Comparison of ENCODE assay signal across 9 cellular contexts in the genomic region with DNA sequence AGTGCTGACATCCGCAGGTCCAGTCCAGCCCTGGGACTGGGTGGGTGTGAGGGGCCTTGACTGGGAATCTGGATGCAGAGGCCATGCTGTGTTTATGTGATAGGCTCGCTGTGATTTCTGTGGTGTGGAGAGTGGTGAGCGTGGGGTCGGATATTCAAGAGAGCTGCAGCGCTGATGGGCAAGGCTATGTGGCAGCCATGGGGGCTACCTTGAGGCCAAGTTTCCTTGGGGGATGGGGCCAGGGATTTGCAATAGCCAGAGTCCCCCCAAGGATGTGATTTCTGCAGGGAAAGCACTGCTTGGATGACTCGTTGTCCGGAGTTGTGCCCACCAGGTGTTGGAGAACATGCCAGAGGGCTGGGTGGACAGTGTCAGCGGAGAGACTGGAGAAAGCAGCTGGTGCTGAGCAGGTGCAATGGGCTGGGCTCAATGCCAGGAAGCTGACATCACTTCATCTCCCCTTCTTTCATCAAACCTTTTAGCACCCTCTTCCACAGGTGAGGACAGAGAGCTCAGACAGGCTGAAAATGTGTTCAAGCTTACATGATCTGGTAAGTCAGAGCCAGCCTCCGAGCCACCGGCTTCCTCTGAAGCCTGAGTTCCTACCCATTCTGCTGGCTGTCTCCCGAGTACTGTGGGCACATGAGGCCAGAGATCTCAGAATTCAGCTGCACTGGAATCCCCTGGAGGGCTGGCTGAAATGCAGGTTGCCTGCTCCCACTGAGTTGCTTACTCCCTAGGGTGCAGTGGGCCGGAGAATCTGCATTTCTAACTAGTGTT.
DNase-seq lines count a peak whose midpoint lies in the region; ATAC-seq and TF ChIP-seq lines count a peak whose summit lies in the region.
"Had no signal": no experiment of that assay in that cellular context is flagged by ENCODE, and none has a peak within 500 bp of the region (broad histone marks: within the 10 kb centered on the region; RNA-seq: fewer than 3 reads in every experiment).

No MANE protein-coding gene starts in this region.

- peak overlapping the region; percentile 91 for H3K27ac Mint-ChIP-seq in neural progenitor cell

- TF ChIP-seq CTCF in Peyer's patch (IDR thresholded peaks at IDR 0.05) (no peak), neural progenitor cell (IDR thresholded peaks at IDR 0.05) (no peak), osteoblast (IDR thresholded peaks at IDR 0.05; ENCODE audit: extremely low read depth, low read depth, low read length) (no peak)

- H2AFZ ChIP-seq in neural progenitor cell (replicated peaks) (no peak overlapping the region), osteoblast (ENCODE audit: low read length) (no peak overlapping the region)

- H3K27me3 Mint-ChIP-seq in neural progenitor cell (ENCODE audit: insufficient read depth, low read depth): peaks cover 11% of the 10 kb centered on the region

- DNase-seq in DMS79 (lab: John Stamatoyannopoulos, UW) (peak; percentile 84), NCI-H2029 treated with DMSO at 0.1 percent for 48 hours (lab: John Stamatoyannopoulos, UW) (peak; percentile 78), Peyer's patch (peak in 2 of 3 donors; percentile 57 to 61), neural progenitor cell (ENCODE audit: low spot score) (no peak), AML-193 (lab: John Stamatoyannopoulos, UW) (no peak), osteoblast (ENCODE audit: insufficient read length, low spot score, missing footprints) (no peak)
- DNase-seq: CD8-positive, alpha-beta memory T cell had no signal

- peak overlapping the region; percentile 59 for H3K4me3 Mint-ChIP-seq in neural progenitor cell
- H3K4me3 Mint-ChIP-seq: CD8-positive, alpha-beta memory T cell had no signal

- no peak for ATAC-seq in GM18870 (IDR thresholded peaks at IDR 0.05; ENCODE audit: unreplicated experiment)
- ATAC-seq in GM18505 (IDR thresholded peaks at IDR 0.05; ENCODE audit: unreplicated experiment): no peak

- peak overlapping the region in 3 of 4 donors; percentile 4 to 85 (median 49) for H3K27ac ChIP-seq in Peyer's patch
- H3K27ac ChIP-seq in neural progenitor cell: no peak overlapping the region
- no peak overlapping the region for H3K27ac ChIP-seq in osteoblast (ENCODE audit: low read depth, low read length)

- no peaks in the 10 kb centered on the region for H3K79me2 ChIP-seq in neural progenitor cell (ENCODE audit: low read depth)
- H3K79me2 ChIP-seq in osteoblast (ENCODE audit: insufficient read depth, low read length): no peaks in the 10 kb centered on the region

- H3K9me3 Mint-ChIP-seq in neural progenitor cell: no peaks in the 10 kb centered on the region
- H3K9me3 Mint-ChIP-seq: CD8-positive, alpha-beta memory T cell had no signal

- H3F3A ChIP-seq in neural progenitor cell (ENCODE audit: low read depth): peaks cover 20% of the 10 kb centered on the region

- no peaks in the 10 kb centered on the region for H3K36me3 Mint-ChIP-seq in neural progenitor cell
- H3K36me3 Mint-ChIP-seq: CD8-positive, alpha-beta memory T cell had no signal

- no peak overlapping the region for H3K9ac ChIP-seq in neural progenitor cell

- no peaks in the 10 kb centered on the region for H3K36me3 ChIP-seq in Peyer's patch
- no peaks in the 10 kb centered on the region for H3K36me3 ChIP-seq in neural progenitor cell
- H3K36me3 ChIP-seq in osteoblast (ENCODE audit: insufficient read depth, low read length): no peaks in the 10 kb centered on the region

- H3K4me3 ChIP-seq in Peyer's patch (no peak overlapping the region), neural progenitor cell (no peak overlapping the region), osteoblast (ENCODE audit: insufficient read depth, low read length) (no peak overlapping the region)

- TF ChIP-seq POLR2A in Peyer's patch (IDR thresholded peaks at IDR 0.05) (no peak), GM18505 (IDR thresholded peaks at IDR 0.05; ENCODE audit: borderline replicate concordance, extremely low read depth, insufficient read depth, insufficient read length) (no peak)

- H3K27me3 ChIP-seq in Peyer's patch: no peaks in the 10 kb centered on the region
- no peaks in the 10 kb centered on the region for H3K27me3 ChIP-seq in neural progenitor cell
- peaks cover 5% of the 10 kb centered on the region for H3K27me3 ChIP-seq in osteoblast (ENCODE audit: insufficient read depth, low read length)

- H3K4me1 Mint-ChIP-seq in neural progenitor cell: peaks cover 69% of the 10 kb centered on the region

- H3K9me3 ChIP-seq in Peyer's patch (no peaks in the 10 kb centered on the region), neural progenitor cell (ENCODE audit: low read depth) (no peaks in the 10 kb centered on the region), osteoblast (ENCODE audit: low read depth, low read length) (no peaks in the 10 kb centered on the region)

- H4K20me1 ChIP-seq in neural progenitor cell (ENCODE audit: low read depth) (no peaks in the 10 kb centered on the region), osteoblast (ENCODE audit: insufficient read depth, low read length) (no peaks in the 10 kb centered on the region)

- peaks cover 0 to 34% (median 0%) of the 10 kb centered on the region in 4 donors for H3K4me1 ChIP-seq in Peyer's patch
- peaks cover 45% of the 10 kb centered on the region for H3K4me1 ChIP-seq in neural progenitor cell
- H3K4me1 ChIP-seq in osteoblast (ENCODE audit: insufficient read depth, low read length): no peaks in the 10 kb centered on the region

- H3K4me2 ChIP-seq in neural progenitor cell (no peak overlapping the region), osteoblast (ENCODE audit: insufficient read depth, low read length) (no peak overlapping the region)

Comparison
In these comparisons a context has a peak if more than half of its experiments do, and no peak if none do; other contexts are left out.
1. DNase-seq: peak in DMS79 (single experiment), NCI-H2029 treated with DMSO at 0.1 percent for 48 hours (single experiment) and Peyer's patch (2 of 3); none in neural progenitor cell (single experiment), AML-193 (0 of 2) and osteoblast (single experiment).
2. H3K27ac ChIP-seq: peak in Peyer's patch (3 of 4); none in neural progenitor cell (single experiment) and osteoblast (single experiment).